In the genomic region with DNA sequence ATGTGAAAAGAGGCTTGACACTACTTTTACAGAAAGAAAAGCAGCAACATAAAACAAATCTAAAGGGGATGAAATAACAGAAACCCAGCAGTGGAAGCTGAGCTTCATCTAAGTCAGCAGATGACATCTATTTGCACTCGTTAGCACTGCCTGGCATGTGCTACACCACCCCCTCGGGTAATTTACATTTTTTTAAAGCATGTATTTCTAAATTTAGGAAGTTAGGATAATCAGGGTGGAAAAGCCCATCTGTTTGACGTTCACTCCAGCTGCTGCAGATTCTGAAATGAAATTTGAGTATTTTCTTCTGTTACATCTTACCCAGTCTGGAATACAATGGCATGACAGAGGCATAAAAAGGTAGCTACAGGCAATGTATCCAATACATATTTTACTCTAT, we compare ENCODE assay signal across 25 cellular contexts. TPM values are rescaled to one million over a fixed set of nuclear protein-coding genes. Genes with fewer than 3 reads are reported as not detected.
"Had no signal": no experiment of that assay in that cellular context is flagged by ENCODE, and none has a peak within 500 bp of the region (broad histone marks: within the 10 kb centered on the region; RNA-seq: fewer than 3 reads in every experiment).

No MANE protein-coding gene starts in this region.

- H3K4me3 Mint-ChIP-seq: activated CD4-positive, alpha-beta memory T cell treated with anti-CD3 and anti-CD28 coated beads for 36 hours; activated CD4-positive, alpha-beta T cell treated with anti-CD3 and anti-CD28 coated beads, Interleukin-2, amount 10 ng/mL, durations not matched to agents 24 days and 14 days; activated naive CD4-positive, alpha-beta T cell treated with anti-CD3 and anti-CD28 coated beads, Interleukin-2, amount 10 ng/mL, durations not matched to agents 7 days and 5 days; activated T-cell treated with anti-CD3 and anti-CD28 coated beads, Interleukin-2, amount 50 U/mL, for 24 hours; endodermal cell; natural killer cell; neural progenitor cell; type B pancreatic cell had no signal

- H3K27me3 Mint-ChIP-seq: activated CD4-positive, alpha-beta memory T cell treated with anti-CD3 and anti-CD28 coated beads for 36 hours had no signal

- H3K9me3 ChIP-seq: lower lobe of right lung, psoas muscle, right atrium auricular region, thoracic aorta, uterus had no signal

- H3K27ac ChIP-seq: left lung, lower lobe of right lung, neural progenitor cell, parathyroid adenoma, psoas muscle, right atrium auricular region, thoracic aorta, uterus had no signal

- DNase-seq: activated CD4-positive, alpha-beta memory T cell treated with anti-CD3 and anti-CD28 coated beads for 36 hours; activated CD4-positive, alpha-beta T cell treated with anti-CD3 and anti-CD28 coated beads, Interleukin-2, amount 10 ng/mL, durations not matched to agents 24 days and 14 days; activated CD4-positive, CD25-positive, alpha-beta regulatory T cell treated with anti-CD3 and anti-CD28 coated beads, Interleukin-2, amount 50 U/mL, for 72 hours; activated CD8-positive, alpha-beta memory T cell treated with anti-CD3 and anti-CD28 coated beads, Interleukin-2, amount 50 U/mL, for 48 hours; activated gamma-delta T cell; activated naive CD4-positive, alpha-beta T cell treated with anti-CD3 and anti-CD28 coated beads, Interleukin-2, amount 10 ng/mL, durations not matched to agents 7 days and 5 days; activated T-cell treated with anti-CD3 and anti-CD28 coated beads, Interleukin-2, amount 50 U/mL, for 24 hours; amniotic stem cell; endodermal cell; foreskin fibroblast; left lung; lower lobe of right lung; mesendoderm; natural killer cell; occipital lobe; psoas muscle; stimulated activated CD4-positive, alpha-beta T cell treated with anti-CD3 and anti-CD28 coated beads, Interleukin-2, amount 100 ng/mL, for 48 hours; stimulated activated naive CD8-positive, alpha-beta T cell treated with anti-CD3 and anti-CD28 coated beads, Interleukin-15, Interleukin-2, amounts not matched to agents 100 U/mL and 50 U/mL, for 24 hours; uterus had no signal

- H3K27ac Mint-ChIP-seq: activated CD4-positive, alpha-beta memory T cell treated with anti-CD3 and anti-CD28 coated beads for 36 hours; activated CD4-positive, alpha-beta T cell treated with anti-CD3 and anti-CD28 coated beads, Interleukin-2, amount 10 ng/mL, durations not matched to agents 24 days and 14 days; activated naive CD4-positive, alpha-beta T cell treated with anti-CD3 and anti-CD28 coated beads, Interleukin-2, amount 10 ng/mL, durations not matched to agents 7 days and 5 days; activated T-cell treated with anti-CD3 and anti-CD28 coated beads, Interleukin-2, amount 50 U/mL, for 24 hours; endodermal cell; natural killer cell; neural progenitor cell; type B pancreatic cell had no signal

- H3K36me3 Mint-ChIP-seq: activated CD4-positive, alpha-beta memory T cell treated with anti-CD3 and anti-CD28 coated beads for 36 hours; activated naive CD4-positive, alpha-beta T cell treated with anti-CD3 and anti-CD28 coated beads, Interleukin-2, amount 10 ng/mL, durations not matched to agents 7 days and 5 days; natural killer cell; neural progenitor cell; type B pancreatic cell had no signal

- H3K4me1 Mint-ChIP-seq: activated CD4-positive, alpha-beta T cell treated with anti-CD3 and anti-CD28 coated beads, Interleukin-2, amount 10 ng/mL, durations not matched to agents 24 days and 14 days; activated naive CD4-positive, alpha-beta T cell treated with anti-CD3 and anti-CD28 coated beads, Interleukin-2, amount 10 ng/mL, durations not matched to agents 7 days and 5 days; natural killer cell; neural progenitor cell had no signal

- H3K9me3 Mint-ChIP-seq: activated CD4-positive, alpha-beta memory T cell treated with anti-CD3 and anti-CD28 coated beads for 36 hours; activated naive CD4-positive, alpha-beta T cell treated with anti-CD3 and anti-CD28 coated beads, Interleukin-2, amount 10 ng/mL, durations not matched to agents 7 days and 5 days; activated T-cell treated with anti-CD3 and anti-CD28 coated beads, Interleukin-2, amount 50 U/mL, for 24 hours; neural progenitor cell; type B pancreatic cell had no signal

- ATAC-seq: esophagus mucosa; left lung; lower lobe of right lung; natural killer cell; psoas muscle; stimulated activated naive CD8-positive, alpha-beta T cell treated with anti-CD3 and anti-CD28 coated beads, Interleukin-15, Interleukin-2, amounts not matched to agents 100 U/mL and 50 U/mL, for 24 hours had no signal

- H3K27me3 ChIP-seq: left lung, neural progenitor cell, right atrium auricular region, uterus had no signal

- H3K4me1 ChIP-seq: left lung, lower lobe of right lung, right atrium auricular region, uterus had no signal

- H3K36me3 ChIP-seq: left lung, lower lobe of right lung, neural progenitor cell, right atrium auricular region, thoracic aorta, uterus had no signal

- H3K4me3 ChIP-seq: left lung, lower lobe of right lung, neural progenitor cell, psoas muscle, right atrium auricular region, thoracic aorta, uterus had no signal

RNA-seq across cellular contexts. Expression of a gene that starts 20.7 kb away (rescaled TPM):
- total RNA-seq: activated CD4-positive, alpha-beta T cell treated with anti-CD3 and anti-CD28 coated beads, Interleukin-2, amount 10 ng/mL, durations not matched to agents 24 days and 14 days had no signal
